ENCODE assay signal across 25 cellular contexts in genomic region chr7:159318682-159319351, GRCh38.
"Had no signal": no experiment of that assay in that cellular context is flagged by ENCODE, and none has a peak within 500 bp of the region (broad histone marks: within the 10 kb centered on the region; RNA-seq: fewer than 3 reads in every experiment).

No MANE protein-coding gene starts in this region.

- H2AFZ ChIP-seq: parathyroid adenoma had no signal

- H3K9me3 ChIP-seq: lower lobe of right lung, suprapubic skin, vagina had no signal

- H3K4me3 ChIP-seq: lower lobe of right lung, skin epidermis, suprapubic skin, thoracic aorta, tibial nerve, vagina had no signal

- H3K27me3 ChIP-seq: suprapubic skin, tibial nerve, vagina had no signal

- H3K4me1 ChIP-seq: lower lobe of right lung, parathyroid adenoma, suprapubic skin, tibial nerve, vagina had no signal

- H3K27me3 Mint-ChIP-seq: type B pancreatic cell had no signal

- H3K4me3 Mint-ChIP-seq: naive thymus-derived CD8-positive, alpha-beta T cell; nephron; neural crest cell; stimulated activated naive B cell treated with anti-CD40 and anti-IgM and Interleukin-4, amounts not matched to agents 10 μg/mL and 1 μg/mL and 100 μg/mL, for 72 hours; type B pancreatic cell had no signal

- H3K36me3 Mint-ChIP-seq: stimulated activated naive B cell treated with anti-CD40 and anti-IgM and Interleukin-4, amounts not matched to agents 10 μg/mL and 1 μg/mL and 100 μg/mL, for 72 hours; type B pancreatic cell had no signal

- H3K36me3 ChIP-seq: lower lobe of right lung, suprapubic skin, thoracic aorta, tibial nerve, vagina had no signal

- H3K9ac ChIP-seq: parathyroid adenoma had no signal

- H3K27ac Mint-ChIP-seq: nephron; stimulated activated naive B cell treated with anti-CD40 and anti-IgM and Interleukin-4, amounts not matched to agents 10 μg/mL and 1 μg/mL and 100 μg/mL, for 72 hours; type B pancreatic cell had no signal

- H3K27ac ChIP-seq: lower lobe of right lung, parathyroid adenoma, skin epidermis, suprapubic skin, thoracic aorta, tibial nerve, vagina had no signal

- H3K9me3 Mint-ChIP-seq: type B pancreatic cell had no signal

- ATAC-seq: left lobe of liver; lower lobe of right lung; naive thymus-derived CD8-positive, alpha-beta T cell; right cardiac atrium; sciatic nerve; stimulated activated naive B cell treated with anti-CD40 and anti-IgM and Interleukin-4, amounts not matched to agents 10 μg/mL and 1 μg/mL and 100 μg/mL, for 72 hours; stimulated activated naive CD8-positive, alpha-beta T cell treated with anti-CD3 and anti-CD28 coated beads, Interleukin-15, Interleukin-2, amounts not matched to agents 100 U/mL and 50 U/mL, for 24 hours had no signal

- DNase-seq: hypothalamus; islet precursor cell; lower lobe of right lung; mammary epithelial cell; mesenchymal stem cell; naive thymus-derived CD8-positive, alpha-beta T cell; nucleus accumbens; right cardiac atrium; stimulated activated CD4-positive, alpha-beta T cell treated with anti-CD3 and anti-CD28 coated beads, Interleukin-12 subunit alpha, Interleukin-12 subunit beta, amount 100 ng/mL, for 4 hours; stimulated activated CD4-positive, alpha-beta T cell treated with anti-CD3 and anti-CD28 coated beads, Interleukin-15, amount 100 ng/mL, for 24 hours; stimulated activated CD4-positive, alpha-beta T cell treated with anti-CD3 and anti-CD28 coated beads, Interleukin-2, amount 100 ng/mL, for 24 hours; stimulated activated CD4-positive, alpha-beta T cell treated with anti-CD3 and anti-CD28 coated beads, Interleukin-4, amount 100 ng/mL, for 1 hour; stimulated activated naive B cell treated with anti-CD40 and anti-IgM and Interleukin-4, amounts not matched to agents 10 μg/mL and 1 μg/mL and 100 μg/mL, for 72 hours; stimulated activated naive CD8-positive, alpha-beta T cell treated with anti-CD3 and anti-CD28 coated beads, Interleukin-15, Interleukin-2, amounts not matched to agents 100 U/mL and 50 U/mL, for 24 hours had no signal

- H3K79me2 ChIP-seq: parathyroid adenoma had no signal

- H3K4me1 Mint-ChIP-seq: naive thymus-derived CD8-positive, alpha-beta T cell; nephron; neural crest cell; stimulated activated naive B cell treated with anti-CD40 and anti-IgM and Interleukin-4, amounts not matched to agents 10 μg/mL and 1 μg/mL and 100 μg/mL, for 72 hours had no signal
